Comparison of ENCODE assay signal across 8 cellular contexts in genomic region chr1:166679369-166679768, GRCh38.
"Had no signal": no experiment of that assay in that cellular context is flagged by ENCODE, and none has a peak within 500 bp of the region (broad histone marks: within the 10 kb centered on the region; RNA-seq: fewer than 3 reads in every experiment).

No MANE protein-coding gene starts in this region.

- H3K9ac ChIP-seq: GM23248 had no signal

- H3K4me3 ChIP-seq: GM23248, HAP-1 had no signal

- H3K36me3 ChIP-seq: HAP-1 had no signal

- H3K4me1 ChIP-seq: HAP-1 had no signal

- H3K9me3 ChIP-seq: HAP-1 had no signal

- ATAC-seq: HCT116 had no signal

- FAIRE-seq: HTR-8/SVneo had no signal

- H3K27ac ChIP-seq: GM23248 had no signal

- DNase-seq: GM23248, GOT3, H7, HFFc6, IMR-90 had no signal

- H2AFZ ChIP-seq: GM23248 had no signal
